In genomic region chr6:98014791-98015201, GRCh38 we compare ENCODE assay signal across 1 cellular context.
A peak's percentile ranks its signal among the peaks of the same experiment; 100 is the strongest.
TF ChIP-seq lines count a peak whose summit lies in the region.

No MANE protein-coding gene starts in this region.

TF ChIP-seq in HEK293, 187 proteins besides CTCF, POLR2A, EP300 and RAD21 (continued from another document):
- TF ChIP-seq INSM2 (tag by site-specific recombination; IDR thresholded peaks at IDR 0.05) (no peak), ZNF596 (tag by site-specific recombination; IDR thresholded peaks at IDR 0.05) (no peak), ZNF623 (tag by site-specific recombination; IDR thresholded peaks at IDR 0.05) (no peak), REST (tag by site-specific recombination; IDR thresholded peaks at IDR 0.05) (no peak), ZFHX2 (tag by site-specific recombination; conservative IDR thresholded peaks at IDR 0.05) (no peak), ZNF394 (tag by site-specific recombination; IDR thresholded peaks at IDR 0.05; ENCODE audit: borderline replicate concordance) (no peak), ZSCAN30 (tag by site-specific recombination; IDR thresholded peaks at IDR 0.05) (peak; percentile 59; the same call in 1 of the 2 replicates), BCL11A (tag by site-specific recombination; IDR thresholded peaks at IDR 0.05; ENCODE audit: low read depth) (no peak), ZNF513 (tag by site-specific recombination; IDR thresholded peaks at IDR 0.05) (no peak), ZNF658 (tag by site-specific recombination; IDR thresholded peaks at IDR 0.05) (no peak), ZNF76 (tag by site-specific recombination; IDR thresholded peaks at IDR 0.05; ENCODE audit: borderline replicate concordance, low read depth) (no peak), ZNF488 (tag by site-specific recombination; IDR thresholded peaks at IDR 0.05) (no peak), PRDM6 (tag by site-specific recombination; IDR thresholded peaks at IDR 0.05) (no peak), ZBTB10 (tag by site-specific recombination; IDR thresholded peaks at IDR 0.05) (no peak), ZBTB8A (tag by site-specific recombination; IDR thresholded peaks at IDR 0.05) (no peak), ZNF155 (tag by site-specific recombination; IDR thresholded peaks at IDR 0.05) (no peak), SP2 (tag by site-specific recombination; IDR thresholded peaks at IDR 0.05) (no peak), GLI4 (tag by site-specific recombination; IDR thresholded peaks at IDR 0.05) (no peak), OVOL3 (tag by site-specific recombination; IDR thresholded peaks at IDR 0.05) (no peak), KLF10 (tag by site-specific recombination; IDR thresholded peaks at IDR 0.05) (no peak), ZBTB17 (tag by site-specific recombination; IDR thresholded peaks at IDR 0.05) (no peak), EGR2 (tag by site-specific recombination; IDR thresholded peaks at IDR 0.05; ENCODE audit: low read depth) (no peak), ZNF112 (tag by site-specific recombination; IDR thresholded peaks at IDR 0.05) (no peak), ZNF501 (tag by site-specific recombination; IDR thresholded peaks at IDR 0.05) (no peak), ZSCAN16 (tag by site-specific recombination; IDR thresholded peaks at IDR 0.05) (no peak), SCRT1 (tag by site-specific recombination; IDR thresholded peaks at IDR 0.05; ENCODE audit: borderline replicate concordance) (no peak), HOXD13 (CRISPR knock-in tag; IDR thresholded peaks at IDR 0.05; ENCODE audit: borderline replicate concordance) (peak; percentile 76; the same call in 1 of the 2 replicates), ZBTB11 (tag by site-specific recombination; conservative IDR thresholded peaks at IDR 0.05; ENCODE audit: low read depth) (no peak), SP7 (tag by site-specific recombination; IDR thresholded peaks at IDR 0.05) (no peak), ZNF624 (tag by site-specific recombination; IDR thresholded peaks at IDR 0.05) (no peak), ZNF114 (tag by site-specific recombination; IDR thresholded peaks at IDR 0.05) (no peak), ZNF768 (tag by site-specific recombination; IDR thresholded peaks at IDR 0.05) (no peak), TRIM28 (IDR thresholded peaks at IDR 0.05; ENCODE audit: borderline replicate concordance, low read length) (peak; percentile 87), PRDM4 (tag by site-specific recombination; IDR thresholded peaks at IDR 0.05) (no peak)
TF ChIP-seq in HEK293: peak in this region for 6.
